In genomic region chr22:31345331-31346254, GRCh38 we compare ENCODE assay signal across 8 cellular contexts. TPM values are rescaled to one million over a fixed set of nuclear protein-coding genes. Genes with fewer than 3 reads are reported as not detected.
DNase-seq lines count a peak whose midpoint lies in the region; ATAC-seq and TF ChIP-seq lines count a peak whose summit lies in the region.

No MANE protein-coding gene starts in this region.

- H3K4me1 ChIP-seq in HAP-1 (peaks cover 24% of the 10 kb centered on the region), heart left ventricle (peaks cover 5 to 56% (median 38%) of the 10 kb centered on the region in 12 donors)

- no peaks in the 10 kb centered on the region for H3K9me3 Mint-ChIP-seq in activated naive CD8-positive, alpha-beta T cell treated with anti-CD3 and anti-CD28 coated beads, Interleukin-2, amount 50 U/mL, for 24 hours
- H3K9me3 Mint-ChIP-seq in type B pancreatic cell, result no peaks in the 10 kb centered on the region

- H3K27ac ChIP-seq in heart left ventricle, result peak overlapping the region; percentile 67 to 96 (median 90)

- peaks cover 48% of the 10 kb centered on the region for H3K4me1 Mint-ChIP-seq in activated naive CD8-positive, alpha-beta T cell treated with anti-CD3 and anti-CD28 coated beads, Interleukin-2, amount 50 U/mL, for 24 hours
- H3K4me1 Mint-ChIP-seq in type B pancreatic cell (ENCODE audit: unreplicated experiment), result peaks cover 44% of the 10 kb centered on the region

- no peaks in the 10 kb centered on the region for H3K9me3 ChIP-seq in HAP-1
- no peaks in the 10 kb centered on the region for H3K9me3 ChIP-seq in heart left ventricle

- H3K27me3 ChIP-seq in HAP-1 (ENCODE audit: low read depth), result no peaks in the 10 kb centered on the region
- H3K27me3 ChIP-seq in heart left ventricle, result no peaks in the 10 kb centered on the region

- H3K4me3 Mint-ChIP-seq in activated naive CD8-positive, alpha-beta T cell treated with anti-CD3 and anti-CD28 coated beads, Interleukin-2, amount 50 U/mL, for 24 hours, result peak overlapping the region; percentile 90
- peak overlapping the region; percentile 89 for H3K4me3 Mint-ChIP-seq in type B pancreatic cell

- TF ChIP-seq POLR2A in heart left ventricle (IDR thresholded peaks at IDR 0.05), result no peak

- H3K36me3 ChIP-seq in HAP-1 (replicated peaks), result peaks cover 32% of the 10 kb centered on the region
- peaks cover 0 to 30% (median 23%) of the 10 kb centered on the region in 9 donors for H3K36me3 ChIP-seq in heart left ventricle

- H3K27me3 Mint-ChIP-seq in activated naive CD8-positive, alpha-beta T cell treated with anti-CD3 and anti-CD28 coated beads, Interleukin-2, amount 50 U/mL, for 24 hours, result no peaks in the 10 kb centered on the region
- no peaks in the 10 kb centered on the region for H3K27me3 Mint-ChIP-seq in type B pancreatic cell

- in situ Hi-C loops in HAP-1 (cut with MboI; ENCODE audit: low sequenced_read_pairs), result loop anchor here (5.0 kb wide), 1 partner anchor 52 kb away; the partner anchor contains the start of gene DRG1

- WGBS in heart left ventricle, 4 donors, result 2 to 24% (median 9%) methylated on average over 23 to 126 of the region's 126 CpGs

- intact Hi-C loops in heart left ventricle (cut with DNase I) (loop anchor here (2.0 to 10.0 kb wide), 11 partner anchors 49 to 407 kb away; partner anchors contain the start of genes DRG1 (in 8 of the 10), SFI1 (in 2 of the 10), DEPDC5 (in 1 of the 10) and EIF4ENIF1 (in 1 of the 10)), posterior cingulate gyrus (cut with DNase I) (loop anchor here (1.0 to 10.0 kb wide), 5 partner anchors 54 to 409 kb away; partner anchors contain the start of genes DEPDC5, DRG1, PRR14L and SFI1)

- H3K4me3 ChIP-seq in HAP-1, result peak overlapping the region; percentile 57
- H3K4me3 ChIP-seq in heart left ventricle, result peak overlapping the region; percentile 61 to 99 (median 74)

- peak; percentile 48 for ATAC-seq in activated naive CD8-positive, alpha-beta T cell treated with anti-CD3 and anti-CD28 coated beads, Interleukin-2, amount 50 U/mL, for 24 hours
- peak in 3 of 4 donors; percentile 64 to 69 (median 66) for ATAC-seq in heart left ventricle

- peak overlapping the region; percentile 93 for H3K27ac Mint-ChIP-seq in activated naive CD8-positive, alpha-beta T cell treated with anti-CD3 and anti-CD28 coated beads, Interleukin-2, amount 50 U/mL, for 24 hours
- peak overlapping the region; percentile 93 for H3K27ac Mint-ChIP-seq in type B pancreatic cell

- peaks cover 36% of the 10 kb centered on the region for H3K36me3 Mint-ChIP-seq in activated naive CD8-positive, alpha-beta T cell treated with anti-CD3 and anti-CD28 coated beads, Interleukin-2, amount 50 U/mL, for 24 hours (ENCODE audit: low read depth)
- peaks cover 15% of the 10 kb centered on the region for H3K36me3 Mint-ChIP-seq in type B pancreatic cell

- TF ChIP-seq CTCF in heart left ventricle (IDR thresholded peaks at IDR 0.05) (peak; percentile 67 to 93 (median 82)), type B pancreatic cell (conservative IDR thresholded peaks at IDR 0.05) (peak; percentile 91)

- peak; percentile 79 for DNase-seq in EH (ENCODE audit: low read depth)
- DNase-seq in HAP-1 (ENCODE audit: low spot score in 2 of 2), result peak; percentile 86 to 89
- peak; percentile 81 for DNase-seq in NCI-H1048 (lab: John Stamatoyannopoulos, UW)
- DNase-seq in SW 1271 (lab: John Stamatoyannopoulos, UW), result peak; percentile 34 to 58
- peak; percentile 90 for DNase-seq in activated naive CD8-positive, alpha-beta T cell treated with anti-CD3 and anti-CD28 coated beads, Interleukin-2, amount 50 U/mL, for 24 hours
- peak; percentile 84 to 93 (median 88) for DNase-seq in heart left ventricle
- peak; percentile 63 to 97 (median 79) for DNase-seq in posterior cingulate gyrus
- DNase-seq in type B pancreatic cell (ENCODE audit: extremely low spot score, unreplicated experiment), result peak; percentile 94

RNA-seq across cellular contexts. Expression of gene PATZ1, which starts 0.6 kb away (rescaled TPM):
- total RNA-seq in heart left ventricle, result 10 to 100 TPM in 7 of 9 donors, 1 to 10 TPM in 2; 8.1 to 20.1 (median 12.9) TPM
- polyA plus RNA-seq in heart left ventricle, result 1 to 10 TPM; 7.7 to 8.4 TPM
- total RNA-seq in type B pancreatic cell (ENCODE audit: low replicate concordance), result 40.9 and 57.8 TPM in 2 replicates

RNA-seq across cellular contexts. Expression of gene PIK3IP1, which starts 53.3 kb away (rescaled TPM):
- total RNA-seq in heart left ventricle, result 10 to 100 TPM in 7 of 9 donors, 1 to 10 TPM in 2; 3.8 to 40.7 (median 27.8) TPM
- 1 to 10 TPM; 4.0 to 7.8 TPM for polyA plus RNA-seq in heart left ventricle
- 21.0 and 36.8 TPM in 2 replicates for total RNA-seq in type B pancreatic cell (ENCODE audit: low replicate concordance)

RNA-seq across cellular contexts. Expression of gene DRG1, which starts 53.8 kb away (rescaled TPM):
- 10 to 100 TPM; 50.1 to 88.0 (median 55.3) TPM for total RNA-seq in heart left ventricle
- 10 to 100 TPM; 63.1 to 94.8 TPM for polyA plus RNA-seq in heart left ventricle
- total RNA-seq in type B pancreatic cell (ENCODE audit: low replicate concordance), result 72.9 and 74.1 TPM in 2 replicates

Comparison
In these comparisons a context has a peak if more than half of its experiments do, and no peak if none do; other contexts are left out.
1. Peak in every context shown above with its lines: DNase-seq, ATAC-seq, H3K4me3 ChIP-seq and H3K27ac ChIP-seq.